Comparison of ENCODE assay signal across 8 cellular contexts in the genomic region with DNA sequence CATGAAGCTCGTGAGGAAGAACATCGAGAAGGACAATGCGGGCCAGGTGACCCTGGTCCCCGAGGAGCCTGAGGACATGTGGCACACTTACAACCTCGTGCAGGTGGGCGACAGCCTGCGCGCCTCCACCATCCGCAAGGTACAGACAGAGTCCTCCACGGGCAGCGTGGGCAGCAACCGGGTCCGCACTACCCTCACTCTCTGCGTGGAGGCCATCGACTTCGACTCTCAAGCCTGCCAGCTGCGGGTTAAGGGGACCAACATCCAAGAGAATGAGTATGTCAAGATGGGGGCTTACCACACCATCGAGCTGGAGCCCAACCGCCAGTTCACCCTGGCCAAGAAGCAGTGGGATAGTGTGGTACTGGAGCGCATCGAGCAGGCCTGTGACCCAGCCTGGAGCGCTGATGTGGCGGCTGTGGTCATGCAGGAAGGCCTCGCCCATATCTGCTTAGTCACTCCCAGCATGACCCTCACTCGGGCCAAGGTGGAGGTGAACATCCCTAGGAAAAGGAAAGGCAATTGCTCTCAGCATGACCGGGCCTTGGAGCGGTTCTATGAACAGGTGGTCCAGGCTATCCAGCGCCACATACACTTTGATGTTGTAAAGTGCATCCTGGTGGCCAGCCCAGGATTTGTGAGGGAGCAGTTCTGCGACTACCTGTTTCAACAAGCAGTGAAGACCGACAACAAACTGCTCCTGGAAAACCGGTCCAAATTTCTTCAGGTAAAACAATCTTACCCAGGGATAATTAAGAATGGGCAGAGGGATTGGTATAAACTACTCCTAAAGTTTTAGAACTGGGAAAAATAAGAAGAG. TPM values are rescaled to one million over a fixed set of nuclear protein-coding genes. Genes with fewer than 3 reads are reported as not detected.
DNase-seq lines count a peak whose midpoint lies in the region; ATAC-seq, FAIRE-seq and TF ChIP-seq lines count a peak whose summit lies in the region.

No MANE protein-coding gene starts in this region.

- H3K36me3 Mint-ChIP-seq in GM23338 (ENCODE audit: low read depth): peaks cover 25% of the 10 kb centered on the region; the same call in 2 of the 3 replicates

- peaks cover 53% of the 10 kb centered on the region for H3K79me2 ChIP-seq in GM23338 (replicated peaks; ENCODE audit: insufficient read depth)

- H3K4me3 ChIP-seq in GM08714 (ENCODE audit: low read length) (peak overlapping the region; percentile 83), GM23338 (peak overlapping the region; percentile 72), WERI-Rb-1 (ENCODE audit: low read depth, low read length) (peak overlapping the region; percentile 89), bronchial epithelial cell (ENCODE audit: low read depth, low read length) (peak overlapping the region; percentile 75), skin epidermis (peak overlapping the region; percentile 55 to 76 (median 60))

- peak; percentile 66 for DNase-seq in GM23338 (ENCODE audit: low spot score)
- peak; percentile 36 for DNase-seq in WERI-Rb-1
- peak; percentile 72 for DNase-seq in bronchial epithelial cell (ENCODE audit: low read depth)
- peak; percentile 48 for DNase-seq in iPS-NIHi7 (ENCODE audit: extremely low spot score)
- no peak for DNase-seq in HuH-7.5 (ENCODE audit: low spot score)

- peaks cover 9% of the 10 kb centered on the region for H3K27me3 Mint-ChIP-seq in GM23338 (ENCODE audit: insufficient read depth, low read depth, poor library complexity)

- H2AFZ ChIP-seq in GM23338: peak overlapping the region; percentile 9; the same call in 1 of the 2 replicates

- peak overlapping the region; percentile 87 for H3K4me2 ChIP-seq in GM23338

- H3K4me1 Mint-ChIP-seq in GM23338: peaks cover 47% of the 10 kb centered on the region; the same call in 2 of the 3 replicates

- H3K27me3 ChIP-seq in GM23338 (ENCODE audit: insufficient read depth): no peaks in the 10 kb centered on the region
- H3K27me3 ChIP-seq in WERI-Rb-1 (ENCODE audit: insufficient read depth, low read depth, severe bottlenecking): no peaks in the 10 kb centered on the region
- H3K27me3 ChIP-seq in bronchial epithelial cell (ENCODE audit: control insufficient read depth, insufficient read depth, low read length): no peaks in the 10 kb centered on the region

- FAIRE-seq in bronchial epithelial cell (lab: Jason Lieb, UNC): no peak

- H3K4me1 ChIP-seq in GM23338 (ENCODE audit: insufficient read depth): peaks cover 54% of the 10 kb centered on the region

- H3K27ac ChIP-seq in GM23338 (ENCODE audit: low read depth) (peak overlapping the region; percentile 98), KOPT-K1 (ENCODE audit: low read depth, low read length, poor library complexity, severe bottlenecking) (peak overlapping the region; percentile 86), WERI-Rb-1 (peak overlapping the region; percentile 77), skin epidermis (peak overlapping the region; percentile 69 to 93 (median 88))

- H3K9me2 ChIP-seq in GM23338 (ENCODE audit: insufficient read depth): no peaks in the 10 kb centered on the region

- no peaks in the 10 kb centered on the region for H4K20me1 ChIP-seq in GM23338 (replicated peaks; ENCODE audit: insufficient read depth)

- no peaks in the 10 kb centered on the region for H3K9me3 Mint-ChIP-seq in GM23338

- no peaks in the 10 kb centered on the region for H3F3A ChIP-seq in GM23338 (replicated peaks; ENCODE audit: low read depth)

- no peaks in the 10 kb centered on the region for H3K36me3 ChIP-seq in GM23338 (ENCODE audit: insufficient read depth)
- H3K36me3 ChIP-seq in KOPT-K1 (ENCODE audit: insufficient read depth, low read length): peaks cover 49% of the 10 kb centered on the region
- peaks cover 26% of the 10 kb centered on the region for H3K36me3 ChIP-seq in WERI-Rb-1
- peaks cover 2% of the 10 kb centered on the region for H3K36me3 ChIP-seq in bronchial epithelial cell (ENCODE audit: control insufficient read depth, insufficient read depth, low read length)

- H3K4me3 Mint-ChIP-seq in GM23338: peak overlapping the region; percentile 93

- ATAC-seq in GM23338: peak; percentile 68

- peak overlapping the region; percentile 96 for H3K27ac Mint-ChIP-seq in GM23338

- TF ChIP-seq CTCF in GM23338 (conservative IDR thresholded peaks at IDR 0.05; ENCODE audit: low read depth in 2 of 2): no peak
- TF ChIP-seq CTCF in WERI-Rb-1 (IDR thresholded peaks at IDR 0.05; ENCODE audit: low read depth, low read length): 0 out of 2 replicates have a peak, but pooled peaks have one; percentile 3
- no peak for TF ChIP-seq CTCF in bronchial epithelial cell (IDR thresholded peaks at IDR 0.05; ENCODE audit: insufficient read depth, low read length, severe bottlenecking)

- no peaks in the 10 kb centered on the region for H3K9me3 ChIP-seq in KOPT-K1 (ENCODE audit: insufficient read depth, low read length, poor library complexity, severe bottlenecking)
- no peaks in the 10 kb centered on the region for H3K9me3 ChIP-seq in WERI-Rb-1 (ENCODE audit: severe bottlenecking)

TF ChIP-seq in GM23338, 12 proteins besides CTCF, POLR2A, EP300 and RAD21 (continues in another document):
- TF ChIP-seq, protein P1, sequence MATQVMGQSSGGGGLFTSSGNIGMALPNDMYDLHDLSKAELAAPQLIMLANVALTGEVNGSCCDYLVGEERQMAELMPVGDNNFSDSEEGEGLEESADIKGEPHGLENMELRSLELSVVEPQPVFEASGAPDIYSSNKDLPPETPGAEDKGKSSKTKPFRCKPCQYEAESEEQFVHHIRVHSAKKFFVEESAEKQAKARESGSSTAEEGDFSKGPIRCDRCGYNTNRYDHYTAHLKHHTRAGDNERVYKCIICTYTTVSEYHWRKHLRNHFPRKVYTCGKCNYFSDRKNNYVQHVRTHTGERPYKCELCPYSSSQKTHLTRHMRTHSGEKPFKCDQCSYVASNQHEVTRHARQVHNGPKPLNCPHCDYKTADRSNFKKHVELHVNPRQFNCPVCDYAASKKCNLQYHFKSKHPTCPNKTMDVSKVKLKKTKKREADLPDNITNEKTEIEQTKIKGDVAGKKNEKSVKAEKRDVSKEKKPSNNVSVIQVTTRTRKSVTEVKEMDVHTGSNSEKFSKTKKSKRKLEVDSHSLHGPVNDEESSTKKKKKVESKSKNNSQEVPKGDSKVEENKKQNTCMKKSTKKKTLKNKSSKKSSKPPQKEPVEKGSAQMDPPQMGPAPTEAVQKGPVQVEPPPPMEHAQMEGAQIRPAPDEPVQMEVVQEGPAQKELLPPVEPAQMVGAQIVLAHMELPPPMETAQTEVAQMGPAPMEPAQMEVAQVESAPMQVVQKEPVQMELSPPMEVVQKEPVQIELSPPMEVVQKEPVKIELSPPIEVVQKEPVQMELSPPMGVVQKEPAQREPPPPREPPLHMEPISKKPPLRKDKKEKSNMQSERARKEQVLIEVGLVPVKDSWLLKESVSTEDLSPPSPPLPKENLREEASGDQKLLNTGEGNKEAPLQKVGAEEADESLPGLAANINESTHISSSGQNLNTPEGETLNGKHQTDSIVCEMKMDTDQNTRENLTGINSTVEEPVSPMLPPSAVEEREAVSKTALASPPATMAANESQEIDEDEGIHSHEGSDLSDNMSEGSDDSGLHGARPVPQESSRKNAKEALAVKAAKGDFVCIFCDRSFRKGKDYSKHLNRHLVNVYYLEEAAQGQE (IDR thresholded peaks at IDR 0.05; ENCODE audit: unreplicated experiment): no peak
- TF ChIP-seq EZH2phosphoT487 (IDR thresholded peaks at IDR 0.05; ENCODE audit: unreplicated experiment) (no peak), ZNF331 (CRISPR knock-in tag; IDR thresholded peaks at IDR 0.05; ENCODE audit: low read depth) (no peak), ZNF114 (CRISPR knock-in tag; IDR thresholded peaks at IDR 0.05) (no peak)

RNA-seq across cellular contexts. Expression of a gene that starts 12.9 kb away (rescaled TPM):
- total RNA-seq in GM23338 (2014; rRNA removed; shearing (Covaris generic)): 4.9 and 12.0 TPM in 2 replicates
- 1.8 and 2.6 TPM in 2 replicates for polyA plus RNA-seq in GM23338 (2016; fragmentation: Nextera tagmentation; extraction: Ambion mirVana)
- 2.0 and 3.7 TPM in 2 replicates for total RNA-seq in bronchial epithelial cell

RNA-seq across cellular contexts. Expression of a gene that starts 12.9 kb away (rescaled TPM):
- 15.2 and 15.6 TPM in 2 replicates for total RNA-seq in GM23338 (2014; rRNA removed; shearing (Covaris generic))
- 13.6 and 13.8 TPM in 2 replicates for polyA plus RNA-seq in GM23338 (2016; fragmentation: Nextera tagmentation; extraction: Ambion mirVana)
- 21.3 and 26.2 TPM in 2 replicates for total RNA-seq in bronchial epithelial cell
